ENCODE assay signal across 8 cellular contexts in genomic region chr4:77203380-77204197, GRCh38. TPM values are rescaled to one million over a fixed set of nuclear protein-coding genes. Genes with fewer than 3 reads are reported as not detected.
DNase-seq lines count a peak whose midpoint lies in the region; ATAC-seq and TF ChIP-seq lines count a peak whose summit lies in the region.

No MANE protein-coding gene starts in this region.

- no peaks in the 10 kb centered on the region for H3K4me1 Mint-ChIP-seq in activated T-helper 17 cell treated with anti-CD3 and anti-CD28 coated beads, Interleukin-2, amount 50 U/mL, for 72 hours

- no peaks in the 10 kb centered on the region for H3K36me3 ChIP-seq in Panc1 (ENCODE audit: control insufficient read depth, insufficient read depth, low read length)
- H3K36me3 ChIP-seq in tibial artery = no peaks in the 10 kb centered on the region

- H3K9me3 Mint-ChIP-seq in activated T-helper 17 cell treated with anti-CD3 and anti-CD28 coated beads, Interleukin-2, amount 50 U/mL, for 72 hours = no peaks in the 10 kb centered on the region

- DNase-seq in AG20443 (ENCODE audit: low spot score) (peak; percentile 85), HK-2 (ENCODE audit: unreplicated experiment) (peak; percentile 64), Panc1 (ENCODE audit: low read depth, low spot score) (peak; percentile 32), fibroblast of villous mesenchyme (ENCODE audit: low read depth) (peak; percentile 87), occipital lobe (lab: John Stamatoyannopoulos, UW) (peak; percentile 37), tibial artery (peak; percentile 61 to 72)

- CTCF ChIA-PET in Panc1 (lab: Charles Lee) = interaction anchor here (0.6 to 1.4 kb wide), 2 partner anchors 39 to 108 kb away, joined by 5 to 6 read pairs; no protein-coding TSS in a partner anchor

- H3K9me3 ChIP-seq in Panc1 (ENCODE audit: control insufficient read depth, insufficient read depth, low read depth, low read length) = no peaks in the 10 kb centered on the region
- H3K9me3 ChIP-seq in tibial artery = no peaks in the 10 kb centered on the region

- H3K27ac ChIP-seq in Panc1 (ENCODE audit: low read length) (no peak overlapping the region), tibial artery (no peak overlapping the region)

- POLR2A ChIA-PET in Panc1 (lab: Charles Lee) = no interaction called here

- peaks cover 6% of the 10 kb centered on the region for H3K27me3 Mint-ChIP-seq in activated T-helper 17 cell treated with anti-CD3 and anti-CD28 coated beads, Interleukin-2, amount 50 U/mL, for 72 hours

- no peak overlapping the region for H3K4me3 Mint-ChIP-seq in activated T-helper 17 cell treated with anti-CD3 and anti-CD28 coated beads, Interleukin-2, amount 50 U/mL, for 72 hours

- TF ChIP-seq CTCF in Panc1 (IDR thresholded peaks at IDR 0.05) (peak; percentile 70), fibroblast of villous mesenchyme (IDR thresholded peaks at IDR 0.05; ENCODE audit: insufficient read depth, low read depth, low read length) (peak; percentile 87), tibial artery (IDR thresholded peaks at IDR 0.05) (peak; percentile 67 to 73)

- H3K27ac Mint-ChIP-seq in activated T-helper 17 cell treated with anti-CD3 and anti-CD28 coated beads, Interleukin-2, amount 50 U/mL, for 72 hours = no peak overlapping the region

- no TSS peak for BruUV-seq in Panc1 (replicated peaks; lab: Mats Ljungman, UMichigan)

- H3K4me3 ChIP-seq in Panc1 (ENCODE audit: low read depth in 2 of 2, low read length in 2 of 2) (no peak overlapping the region), fibroblast of villous mesenchyme (ENCODE audit: low read depth, low read length) (no peak overlapping the region), tibial artery (no peak overlapping the region)

- in situ Hi-C loops in Panc1 (cut with HindIII; ENCODE audit: low pct_unique_long_range_greater_than_20kb, low sequenced_read_pairs) = no loop called here

- no peaks in the 10 kb centered on the region for H3K36me3 Mint-ChIP-seq in activated T-helper 17 cell treated with anti-CD3 and anti-CD28 coated beads, Interleukin-2, amount 50 U/mL, for 72 hours (ENCODE audit: low read depth)

- ATAC-seq in GM18868 (IDR thresholded peaks at IDR 0.05; ENCODE audit: unreplicated experiment) (peak; percentile 82), Panc1 (peak; percentile 77)
- ATAC-seq in activated T-helper 17 cell treated with anti-CD3 and anti-CD28 coated beads, Interleukin-2, amount 50 U/mL, for 72 hours (replicated peaks) = peak; percentile 77

- no peaks in the 10 kb centered on the region for H3K4me1 ChIP-seq in Panc1 (ENCODE audit: control insufficient read depth, insufficient read depth, low read length)
- H3K4me1 ChIP-seq in tibial artery = no peaks in the 10 kb centered on the region

- H3K27me3 ChIP-seq in Panc1 (ENCODE audit: control insufficient read depth, insufficient read depth, low read length) = peaks cover 4% of the 10 kb centered on the region; the same call in 1 of the 2 replicates
- H3K27me3 ChIP-seq in tibial artery = no peaks in the 10 kb centered on the region

- intact Hi-C loops in Panc1 (cut with micrococcal nuclease; ENCODE audit: unreplicated experiment) = loop anchor here (5.0 kb wide), 1 partner anchor 111 kb away; no protein-coding TSS in a partner anchor
- intact Hi-C loops in tibial artery (cut with DNase I; ENCODE audit: low total_unique reads) = loop anchor here (10.0 kb wide), 1 partner anchor 109 kb away; no protein-coding TSS in a partner anchor

RNA-seq across cellular contexts. Expression of gene CCNG2, which starts 46.6 kb away (rescaled TPM):
- 18.4 TPM for total RNA-seq in Panc1 (2021; ENCODE audit: unreplicated experiment)
- 21.0 TPM for polyA plus RNA-seq in Panc1 (2012; ENCODE audit: insufficient read length)
- total RNA-seq in activated T-helper 17 cell treated with anti-CD3 and anti-CD28 coated beads, Interleukin-2, amount 50 U/mL, for 72 hours = 100 to 1,000 TPM in 1 of 2 donors, 10 to 100 TPM in 1; 25.6 to 130 TPM
- total RNA-seq in fibroblast of villous mesenchyme = 20.0 and 25.9 TPM in 2 replicates
- total RNA-seq in occipital lobe = 139 TPM

Comparison
In these comparisons a context has a peak if more than half of its experiments do, and no peak if none do; other contexts are left out.
1. DNase-seq: peak in every context shown above with its lines; median percentile 87 in fibroblast of villous mesenchyme; 85 in AG20443; 66 in tibial artery; 64 in HK-2; 37 in occipital lobe; 32 in Panc1.